In genomic region chr22:24474221-24474620, GRCh38 we compare ENCODE assay signal across 11 cellular contexts. TPM values are rescaled to one million over a fixed set of nuclear protein-coding genes. Genes with fewer than 3 reads are reported as not detected.
A peak's percentile ranks its signal among the peaks of the same experiment; 100 is the strongest.
DNase-seq lines count a peak whose midpoint lies in the region; ATAC-seq, FAIRE-seq and TF ChIP-seq lines count a peak whose summit lies in the region.
"Had no signal": no experiment of that assay in that cellular context is flagged by ENCODE, and none has a peak within 500 bp of the region (broad histone marks: within the 10 kb centered on the region; RNA-seq: fewer than 3 reads in every experiment).

No MANE protein-coding gene starts in this region.

- H3K36me3 ChIP-seq in DOHH2 (ENCODE audit: control insufficient read depth, low read length) (no peaks in the 10 kb centered on the region), esophagus muscularis mucosa (no peaks in the 10 kb centered on the region)

- TF ChIP-seq POLR2A in esophagus muscularis mucosa (IDR thresholded peaks at IDR 0.05; ENCODE audit: low read depth), result no peak

- no peak overlapping the region for H3K4me3 ChIP-seq in DOHH2 (ENCODE audit: low read length)
- H3K4me3 ChIP-seq in esophagus muscularis mucosa, result no peak overlapping the region

- no peak overlapping the region for H3K27ac ChIP-seq in DOHH2 (ENCODE audit: low read depth, low read length)
- peak overlapping the region; percentile 1 to 64 (median 34) for H3K27ac ChIP-seq in esophagus muscularis mucosa (replicated peaks in 1 of 4)

- intact Hi-C loops in esophagus muscularis mucosa (cut with DNase I), result no loop called here

- peak overlapping the region; percentile 4; the same call in 1 of the 2 replicates for H3K4me2 ChIP-seq in DOHH2 (ENCODE audit: low read length)

- no peaks in the 10 kb centered on the region for H3K27me3 ChIP-seq in DOHH2 (ENCODE audit: control insufficient read depth, low read length)
- H3K27me3 ChIP-seq in esophagus muscularis mucosa, result no peaks in the 10 kb centered on the region

- TF ChIP-seq EP300 in esophagus muscularis mucosa (IDR thresholded peaks at IDR 0.05), result no peak

- no peaks in the 10 kb centered on the region for H3F3A ChIP-seq in DOHH2 (ENCODE audit: control insufficient read depth, insufficient read depth)

- WGBS in esophagus muscularis mucosa, result 41% methylated on average over 3 of the region's 3 CpGs

- TF ChIP-seq CTCF in DOHH2 (IDR thresholded peaks at IDR 0.05; ENCODE audit: low read depth, low read length, poor library complexity, severe bottlenecking) (no peak), esophagus muscularis mucosa (IDR thresholded peaks at IDR 0.05) (peak in 1 of 3 experiments; percentile 4), omental fat pad (IDR thresholded peaks at IDR 0.05) (no peak)

- no peaks in the 10 kb centered on the region for H4K20me1 ChIP-seq in DOHH2 (ENCODE audit: control insufficient read depth, insufficient read depth, low read depth, low read length)

- H3K79me2 ChIP-seq in DOHH2 (ENCODE audit: control insufficient read depth, low read length), result no peaks in the 10 kb centered on the region

- H3K9me2 ChIP-seq in DOHH2 (replicated peaks; ENCODE audit: control insufficient read depth, low read length), result no peaks in the 10 kb centered on the region

- ATAC-seq in omental fat pad (ENCODE audit: low FRiP score) (peak; percentile 70), HG02840 (IDR thresholded peaks at IDR 0.05; ENCODE audit: low FRiP score, unreplicated experiment) (no peak)

- H3K4me1 ChIP-seq in DOHH2 (ENCODE audit: control insufficient read depth, low read length), result peaks cover 17% of the 10 kb centered on the region
- H3K4me1 ChIP-seq in esophagus muscularis mucosa, result peaks cover 6 to 34% (median 29%) of the 10 kb centered on the region in 4 donors

- H3K9me3 ChIP-seq in DOHH2 (ENCODE audit: control insufficient read depth, insufficient read depth, low read length) (no peaks in the 10 kb centered on the region), esophagus muscularis mucosa (no peaks in the 10 kb centered on the region)

- FAIRE-seq in RCC 7860 (lab: Jason Lieb, UNC), result peak; percentile 97
- FAIRE-seq: kidney had no signal

- DNase-seq in RCC 7860 (ENCODE audit: low spot score) (peak; percentile 93), esophagus muscularis mucosa (ENCODE audit: extremely low spot score) (no peak), omental fat pad (ENCODE audit: low spot score) (no peak), DMS153 (lab: John Stamatoyannopoulos, UW) (no peak), T-helper 2 cell (no peak)
- no peak for DNase-seq in stimulated activated CD8-positive, alpha-beta memory T cell treated with anti-CD3 and anti-CD28 coated beads, Interleukin-4, amount 100 ng/mL, for 48 hours
- DNase-seq: central memory CD4-positive, alpha-beta T cell; kidney; right cardiac atrium had no signal

RNA-seq across cellular contexts. Expression of gene UPB1, which starts 20.9 kb away (rescaled TPM):
- total RNA-seq in esophagus muscularis mucosa, result under 1 TPM; 0.29 to 0.83 (median 0.33) TPM
- 1 to 10 TPM in 1 of 4 donors, under 1 TPM in 1, not detected in 2; 0.13 to 1.9 TPM for total RNA-seq in omental fat pad

RNA-seq across cellular contexts. Expression of gene ADORA2A, which starts 46.8 kb away (rescaled TPM):
- total RNA-seq in esophagus muscularis mucosa, result 1 to 10 TPM; 3.3 to 7.5 (median 4.5) TPM
- 1 to 10 TPM; 1.7 to 4.5 (median 2.5) TPM for total RNA-seq in omental fat pad
